In genomic region chr1:113928950-113929749, GRCh38 we compare ENCODE assay signal across 8 cellular contexts. TPM values are rescaled to one million over a fixed set of nuclear protein-coding genes. Genes with fewer than 3 reads are reported as not detected.
DNase-seq lines count a peak whose midpoint lies in the region; ATAC-seq, FAIRE-seq and TF ChIP-seq lines count a peak whose summit lies in the region.

Gene HIPK1 (plus strand): TSS chr1:113929324.

- in situ Hi-C loops in HepG2 (cut with HindIII; ENCODE audit: extremely low pct_ligation_motif_present, low pct_unique_long_range_greater_than_20kb): no loop called here

- intact Hi-C loops in dendritic cell treated with granulocyte-macrophage colony-stimulating factor and Interleukin-4, amounts not matched to agents 40 ng/mL and 50 ng/mL, for 4 days (cut with micrococcal nuclease): loop anchor here (1.0 to 5.0 kb wide), 3 partner anchors 24 to 117 kb away; partner anchors contain the start of genes DCLRE1B and RSBN1
- intact Hi-C loops in HepG2 (cut with micrococcal nuclease; ENCODE audit: unreplicated experiment): loop anchor here (1.0 to 2.0 kb wide), 2 partner anchors 24 to 94 kb away; partner anchors contain the start of gene DCLRE1B

- TF ChIP-seq CTCF in C4-2B (conservative IDR thresholded peaks at IDR 0.05): no peak
- no peak for TF ChIP-seq CTCF in HepG2 (CRISPR knock-in tag; IDR thresholded peaks at IDR 0.05)

- peaks cover 69% of the 10 kb centered on the region for H3K4me1 Mint-ChIP-seq in dendritic cell treated with granulocyte-macrophage colony-stimulating factor and Interleukin-4, amounts not matched to agents 40 ng/mL and 50 ng/mL, for 4 days (ENCODE audit: low read depth)

- no peaks in the 10 kb centered on the region for H3K9me3 ChIP-seq in HepG2 (ENCODE audit: low read length)

- TF ChIP-seq RAD21 in HepG2 (CRISPR knock-in tag; IDR thresholded peaks at IDR 0.05): no peak

- WGBS in HepG2 (ENCODE audit: low lambda C conversion rate): under 1% methylated on average over 47 of the region's 60 CpGs

- POLR2A ChIA-PET in HepG2 (lab: Yijun Ruan, JAX): interaction anchor here (0.7 to 4.4 kb wide), 13 partner anchors 9 to 170 kb away, joined by 3 to 102 read pairs (median 5); partner anchors contain the start of genes AP4B1, DCLRE1B, PHTF1 and RSBN1

- no peaks in the 10 kb centered on the region; a peak in 1 of 5 replicates for H3K27me3 ChIP-seq in HepG2 (ENCODE audit: control insufficient read depth in 1 of 2, insufficient read depth in 2 of 2, low read length in 2 of 2)

- peak within 1 kb of the TSS; percentile 98 for H3K27ac Mint-ChIP-seq in dendritic cell treated with granulocyte-macrophage colony-stimulating factor and Interleukin-4, amounts not matched to agents 40 ng/mL and 50 ng/mL, for 4 days

- peak within 1 kb of the TSS; percentile 85 for H3K4me2 ChIP-seq in HepG2 (ENCODE audit: low read depth, low read length)

- H3K9ac ChIP-seq in HepG2 (ENCODE audit: insufficient read depth, low read depth, low read length): peak within 1 kb of the TSS; percentile 96

- H3K9me3 Mint-ChIP-seq in dendritic cell treated with granulocyte-macrophage colony-stimulating factor and Interleukin-4, amounts not matched to agents 40 ng/mL and 50 ng/mL, for 4 days: no peaks in the 10 kb centered on the region

- peak; percentile 71 to 84 for TF ChIP-seq POLR2A in HepG2 (IDR thresholded peaks at IDR 0.05; ENCODE audit: insufficient read depth in 1 of 2, low read depth in 2 of 2, low read length in 2 of 2)

- TF ChIP-seq EP300 in HepG2 (IDR thresholded peaks at IDR 0.05; ENCODE audit: low read depth in 2 of 2, low read length in 2 of 2): peak in 1 of 2 experiments; percentile 32; a peak in 2 of 4 replicates
- TF ChIP-seq EP300 in HepG2 (CRISPR knock-in tag; IDR thresholded peaks at IDR 0.05; ENCODE audit: borderline replicate concordance): peak; percentile 45; the same call in 1 of the 2 replicates

- DNase-seq in NCI-H748 (lab: John Stamatoyannopoulos, UW; ENCODE audit: unreplicated experiment) (peak; percentile 94), HepG2 (ENCODE audit: low spot score) (peak; percentile 86)
- DNase-seq in activated CD4-positive, alpha-beta T cell treated with anti-CD3 and anti-CD28 coated beads, Interleukin-2, amount 50 U/mL, for 4 hours: peak; percentile 91 to 94
- DNase-seq in stimulated activated CD4-positive, alpha-beta T cell treated with anti-CD3 and anti-CD28 coated beads, Interleukin-4, amount 100 ng/mL, for 1 hour: peak; percentile 94

- H3K4me3 ChIP-seq in HepG2 (replicated peaks in 1 of 3; ENCODE audit: insufficient read depth in 1 of 3, low read depth in 2 of 3, low read length in 3 of 3): peak within 1 kb of the TSS; percentile 90 to 99 (median 99)

- peak within 1 kb of the TSS; percentile 84 for H2AFZ ChIP-seq in HepG2 (ENCODE audit: low read length)

- ATAC-seq in GM19372 (IDR thresholded peaks at IDR 0.05; ENCODE audit: low read depth, unreplicated experiment) (peak; percentile 64), HG03521 (IDR thresholded peaks at IDR 0.05; ENCODE audit: unreplicated experiment) (peak; percentile 59), HepG2 (peak; percentile 80)

- H3K27ac ChIP-seq in C4-2B (peak within 1 kb of the TSS; percentile 96), HepG2 (ENCODE audit: extremely low read length, insufficient read depth, low read length) (peak within 1 kb of the TSS; percentile 99)

- peaks cover 34% of the 10 kb centered on the region for H3K36me3 Mint-ChIP-seq in dendritic cell treated with granulocyte-macrophage colony-stimulating factor and Interleukin-4, amounts not matched to agents 40 ng/mL and 50 ng/mL, for 4 days (ENCODE audit: low read depth)

- BruUV-seq in HepG2 (replicated peaks; lab: Mats Ljungman, UMichigan): no TSS peak

- H3K27me3 Mint-ChIP-seq in dendritic cell treated with granulocyte-macrophage colony-stimulating factor and Interleukin-4, amounts not matched to agents 40 ng/mL and 50 ng/mL, for 4 days: no peaks in the 10 kb centered on the region

- peaks cover 43% of the 10 kb centered on the region for H3K79me2 ChIP-seq in HepG2 (ENCODE audit: insufficient read depth, low read length)

- H3K4me1 ChIP-seq in HepG2 (ENCODE audit: insufficient read depth, low read length): peaks cover 54% of the 10 kb centered on the region

- CTCF ChIA-PET in HepG2 (lab: Yijun Ruan, JAX; ENCODE audit: low intra/inter-chr PET ratio, low total read pairs): interaction anchor here (1.1 kb wide), 1 partner anchor 24 kb away, joined by 3 read pairs; the partner anchor contains the start of genes AP4B1 and DCLRE1B

- H3K36me3 ChIP-seq in HepG2 (replicated peaks in 1 of 2; ENCODE audit: control insufficient read depth in 1 of 2, insufficient read depth in 2 of 2, low read length in 2 of 2): no peaks in the 10 kb centered on the region

- FAIRE-seq in HepG2 (lab: Jason Lieb, UNC): peak; percentile 73

- H3K4me3 Mint-ChIP-seq in dendritic cell treated with granulocyte-macrophage colony-stimulating factor and Interleukin-4, amounts not matched to agents 40 ng/mL and 50 ng/mL, for 4 days: peak within 1 kb of the TSS; percentile 97

- H4K20me1 ChIP-seq in HepG2 (ENCODE audit: insufficient read depth, low read length): peaks cover 17% of the 10 kb centered on the region

TF ChIP-seq in HepG2, 621 proteins besides CTCF, POLR2A, EP300 and RAD21 (continues in another document):
- TF ChIP-seq STAT6 (CRISPR knock-in tag; IDR thresholded peaks at IDR 0.05; ENCODE audit: borderline replicate concordance): peak; percentile 10; the same call in 1 of the 2 replicates
- no peak for TF ChIP-seq ZBTB49 (CRISPR knock-in tag; IDR thresholded peaks at IDR 0.05; ENCODE audit: borderline replicate concordance)
- TF ChIP-seq ZMAT5 (CRISPR knock-in tag; IDR thresholded peaks at IDR 0.05; ENCODE audit: borderline replicate concordance, low read depth): no peak
- no peak for TF ChIP-seq ZNF446 (CRISPR knock-in tag; IDR thresholded peaks at IDR 0.05)
- TF ChIP-seq MBNL3 (CRISPR knock-in tag; conservative IDR thresholded peaks at IDR 0.05): no peak

RNA-seq across cellular contexts. Expression of gene HIPK1, which starts in this region (rescaled TPM):
- total RNA-seq in HepG2 (2016; rRNA removed; fragmentation: Illumina TruSeq; extraction: Trizol): 20.8 and 28.9 TPM in 2 replicates
- 2.6 and 3.3 TPM in 2 replicates for total RNA-seq in HepG2 (2016; cell fraction: cytosol; rRNA removed; fragmentation: Illumina TruSeq; extraction: Trizol; ENCODE audit: low read depth)
- 21.2 and 27.9 TPM in 2 replicates for total RNA-seq in HepG2 (2016; cell fraction: insoluble cytoplasmic fraction; rRNA removed; fragmentation: Illumina TruSeq; extraction: Trizol)
- 9.1 and 10.1 TPM in 2 replicates for total RNA-seq in HepG2 (2016; cell fraction: membrane; rRNA removed; fragmentation: Illumina TruSeq; extraction: Trizol)
- 17.6 and 20.7 TPM in 2 replicates for total RNA-seq in HepG2 (2016; cell fraction: nucleus; rRNA removed; fragmentation: Illumina TruSeq; extraction: Trizol)
- polyA plus RNA-seq in HepG2 (2011; rRNA removed): 31.8 and 33.4 TPM in 2 replicates
- 23.7 and 24.9 TPM in 2 replicates for polyA plus RNA-seq in HepG2 (2011; cell fraction: cytosol; rRNA removed)
- 27.2 and 33.2 TPM in 2 replicates for polyA plus RNA-seq in HepG2 (2011; cell fraction: nucleus; rRNA removed)
- polyA plus RNA-seq in HepG2 (2012): 17.6 and 21.9 TPM in 2 replicates
- polyA plus RNA-seq in HepG2 (2016; cell fraction: cytosol; fragmentation: Illumina TruSeq; extraction: Trizol; ENCODE audit: low read depth): 0.47 and 0.53 TPM in 2 replicates
- polyA plus RNA-seq in HepG2 (2016; cell fraction: insoluble cytoplasmic fraction; fragmentation: Illumina TruSeq; extraction: Trizol; ENCODE audit: low read depth): 22.0 and 23.3 TPM in 2 replicates
- 3.1 and 4.1 TPM in 2 replicates for polyA plus RNA-seq in HepG2 (2016; cell fraction: membrane; fragmentation: Illumina TruSeq; extraction: Trizol; ENCODE audit: low read depth)
- polyA plus RNA-seq in HepG2 (2016; cell fraction: nucleus; fragmentation: Illumina TruSeq; extraction: Trizol; ENCODE audit: insufficient read depth, low read depth): 21.7 and 22.1 TPM in 2 replicates
- polyA minus RNA-seq in HepG2 (2011; rRNA and poly(A)+ RNA removed; ENCODE audit: low replicate concordance): 188 and 239 TPM in 2 replicates
- 49.5 and 56.5 TPM in 2 replicates for polyA minus RNA-seq in HepG2 (2011; cell fraction: cytosol; rRNA and poly(A)+ RNA removed)
- 32.8 and 43.5 TPM in 2 replicates for polyA minus RNA-seq in HepG2 (2011; cell fraction: nucleus; rRNA and poly(A)+ RNA removed)

Comparison
In these comparisons a context has a peak if more than half of its experiments do, and no peak if none do; other contexts are left out.
1. Peak in every context shown above with its lines: DNase-seq, ATAC-seq, H3K4me3 ChIP-seq and H3K27ac ChIP-seq.